36 cellular contexts compared by ENCODE assay signal in the genomic region with DNA sequence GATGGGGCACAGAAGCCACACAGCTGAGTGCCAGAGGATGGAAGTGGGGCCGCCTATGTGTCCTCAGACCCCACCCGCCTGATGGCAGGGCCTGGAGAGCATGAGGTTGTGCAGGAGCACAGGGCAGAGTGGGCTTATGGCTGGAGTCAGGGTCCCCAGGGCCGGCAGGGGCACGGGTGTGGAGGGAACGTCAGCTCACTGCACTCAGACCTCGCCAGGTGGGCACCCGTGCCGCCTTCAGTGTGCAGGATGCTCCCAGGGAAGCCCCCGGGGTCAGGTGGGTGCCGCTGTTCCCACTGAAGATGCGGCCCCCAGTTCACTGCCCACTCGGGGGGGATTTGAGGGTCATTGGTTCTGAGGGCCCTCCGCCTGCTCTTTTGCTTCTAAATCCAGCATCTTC.
"Had no signal": no experiment of that assay in that cellular context is flagged by ENCODE, and none has a peak within 500 bp of the region (broad histone marks: within the 10 kb centered on the region; RNA-seq: fewer than 3 reads in every experiment).

No MANE protein-coding gene starts in this region.

- H3K27ac ChIP-seq: adrenal gland, body of pancreas, epithelial cell of prostate, esophagus squamous epithelium, gastroesophageal sphincter, heart right ventricle, WERI-Rb-1 had no signal

- H3K4me3 ChIP-seq: adrenal gland, body of pancreas, esophagus squamous epithelium, gastroesophageal sphincter, heart right ventricle had no signal

- H3K36me3 Mint-ChIP-seq: activated CD8-positive, alpha-beta memory T cell treated with anti-CD3 and anti-CD28 coated beads, Interleukin-2, amount 10 ng/mL, durations not matched to agents 7 days and 5 days; activated naive CD4-positive, alpha-beta T cell treated with anti-CD3 and anti-CD28 coated beads, Interleukin-2, amount 50 U/mL, for 24 hours had no signal

- H3K36me3 ChIP-seq: adrenal gland, esophagus squamous epithelium, gastroesophageal sphincter, heart right ventricle had no signal

- ATAC-seq: activated CD4-positive, CD25-positive, alpha-beta regulatory T cell treated with anti-CD3 and anti-CD28 coated beads, Interleukin-2, amount 50 U/mL, for 24 hours; activated CD8-positive, alpha-beta memory T cell treated with anti-CD3 and anti-CD28 coated beads, Interleukin-2, amount 10 ng/mL, durations not matched to agents 7 days and 5 days; activated CD8-positive, alpha-beta T cell treated with anti-CD3 and anti-CD28 coated beads for 36 hours; activated naive CD8-positive, alpha-beta T cell treated with anti-CD3 and anti-CD28 coated beads, Interleukin-2, amount 50 U/mL, for 24 hours; body of pancreas; gastroesophageal sphincter; heart right ventricle; T-helper 17 cell had no signal

- H3K4me3 Mint-ChIP-seq: activated B cell treated with CpG ODN at 0.5 μM for 24 hours; activated CD8-positive, alpha-beta memory T cell treated with anti-CD3 and anti-CD28 coated beads, Interleukin-2, amount 10 ng/mL, durations not matched to agents 7 days and 5 days; activated CD8-positive, alpha-beta T cell treated with anti-CD3 and anti-CD28 coated beads for 36 hours; activated naive CD4-positive, alpha-beta T cell treated with anti-CD3 and anti-CD28 coated beads for 36 hours; activated naive CD4-positive, alpha-beta T cell treated with anti-CD3 and anti-CD28 coated beads, Interleukin-2, amount 50 U/mL, for 24 hours; activated naive CD8-positive, alpha-beta T cell treated with anti-CD3 and anti-CD28 coated beads for 36 hours; activated naive CD8-positive, alpha-beta T cell treated with anti-CD3 and anti-CD28 coated beads, Interleukin-2, amount 50 U/mL, for 24 hours; activated T-helper 1 cell treated with anti-CD3 and anti-CD28 coated beads, Interleukin-12 subunit alpha, Interleukin-12 subunit beta, Interleukin-2, Interleukin-4 antibody, amounts not matched to agents 30 ng/mL and 10 ng/mL and 1 ng/mL, durations not matched to agents 14 hours and 24 hours and 36 hours; T-helper 17 cell; T-helper 2 cell treated with Interferon-gamma antibody and Interleukin-4, amounts not matched to agents 5 μg/mL and 100 μg/mL, for 36 hours had no signal

- DNase-seq: activated B cell treated with CpG ODN at 0.5 μM for 24 hours; activated CD4-positive, alpha-beta T cell treated with anti-CD3 and anti-CD28 coated beads for 48 hours; activated CD4-positive, alpha-beta T cell treated with anti-CD3 and anti-CD28 coated beads, Interleukin-2, amount 50 U/mL, for 1 hour; activated CD4-positive, alpha-beta T cell treated with anti-CD3 and anti-CD28 coated beads, Interleukin-2, amount 50 U/mL, for 48 hours; activated CD8-positive, alpha-beta memory T cell treated with anti-CD3 and anti-CD28 coated beads, Interleukin-2, amount 10 ng/mL, durations not matched to agents 7 days and 5 days; activated CD8-positive, alpha-beta memory T cell treated with anti-CD3 and anti-CD28 coated beads, Interleukin-2, amount 50 U/mL, for 4 hours; activated CD8-positive, alpha-beta T cell treated with anti-CD3 and anti-CD28 coated beads for 36 hours; activated effector memory CD4-positive, alpha-beta T cell treated with anti-CD3 and anti-CD28 coated beads, Interleukin-2, amount 50 U/mL, for 16 hours; activated naive CD4-positive, alpha-beta T cell treated with anti-CD3 and anti-CD28 coated beads for 36 hours; activated naive CD8-positive, alpha-beta T cell treated with anti-CD3 and anti-CD28 coated beads for 36 hours; activated naive CD8-positive, alpha-beta T cell treated with anti-CD3 and anti-CD28 coated beads, Interleukin-2, amount 50 U/mL, for 24 hours; activated T-cell treated with anti-CD3 and anti-CD28 coated beads, Interleukin-2, amount 50 U/mL, for 1 hour; activated T-cell treated with anti-CD3 and anti-CD28 coated beads, Interleukin-2, amount 50 U/mL, for 48 hours; adrenal gland; amygdala; body of pancreas; caudate nucleus; cortex of kidney; dermis blood vessel endothelial cell; effector CD4-positive, alpha-beta T cell; esophagus squamous epithelium; foreskin melanocyte; heart right ventricle; T-helper 17 cell; T1000; WERI-Rb-1 had no signal

- H3K9me3 Mint-ChIP-seq: activated B cell treated with CpG ODN at 0.5 μM for 24 hours; activated CD8-positive, alpha-beta T cell treated with anti-CD3 and anti-CD28 coated beads for 36 hours; activated naive CD4-positive, alpha-beta T cell treated with anti-CD3 and anti-CD28 coated beads for 36 hours; activated naive CD4-positive, alpha-beta T cell treated with anti-CD3 and anti-CD28 coated beads, Interleukin-2, amount 50 U/mL, for 24 hours; activated naive CD8-positive, alpha-beta T cell treated with anti-CD3 and anti-CD28 coated beads for 36 hours; activated naive CD8-positive, alpha-beta T cell treated with anti-CD3 and anti-CD28 coated beads, Interleukin-2, amount 50 U/mL, for 24 hours; activated T-helper 1 cell treated with anti-CD3 and anti-CD28 coated beads, Interleukin-12 subunit alpha, Interleukin-12 subunit beta, Interleukin-2, Interleukin-4 antibody, amounts not matched to agents 30 ng/mL and 10 ng/mL and 1 ng/mL, durations not matched to agents 14 hours and 24 hours and 36 hours; activated T-helper 2 cell treated with anti-CD3 and anti-CD28 coated beads, Interferon-gamma antibody, Interleukin-2, Interleukin-4, amounts not matched to agents 10 μg/mL and 5 μg/mL and 100 μg/mL, durations not matched to agents 14 hours and 24 hours and 36 hours; T-helper 2 cell treated with Interferon-gamma antibody and Interleukin-4, amounts not matched to agents 5 μg/mL and 100 μg/mL, for 36 hours had no signal

- H3K27ac Mint-ChIP-seq: activated B cell treated with CpG ODN at 0.5 μM for 24 hours; activated CD8-positive, alpha-beta memory T cell treated with anti-CD3 and anti-CD28 coated beads, Interleukin-2, amount 10 ng/mL, durations not matched to agents 7 days and 5 days; activated CD8-positive, alpha-beta T cell treated with anti-CD3 and anti-CD28 coated beads for 36 hours; activated naive CD4-positive, alpha-beta T cell treated with anti-CD3 and anti-CD28 coated beads for 36 hours; activated naive CD4-positive, alpha-beta T cell treated with anti-CD3 and anti-CD28 coated beads, Interleukin-2, amount 50 U/mL, for 24 hours; activated naive CD8-positive, alpha-beta T cell treated with anti-CD3 and anti-CD28 coated beads for 36 hours; activated naive CD8-positive, alpha-beta T cell treated with anti-CD3 and anti-CD28 coated beads, Interleukin-2, amount 50 U/mL, for 24 hours; activated T-helper 1 cell treated with anti-CD3 and anti-CD28 coated beads, Interleukin-12 subunit alpha, Interleukin-12 subunit beta, Interleukin-2, Interleukin-4 antibody, amounts not matched to agents 30 ng/mL and 10 ng/mL and 1 ng/mL, durations not matched to agents 14 hours and 24 hours and 36 hours; activated T-helper 2 cell treated with anti-CD3 and anti-CD28 coated beads, Interferon-gamma antibody, Interleukin-2, Interleukin-4, amounts not matched to agents 10 μg/mL and 5 μg/mL and 100 μg/mL, durations not matched to agents 14 hours and 24 hours and 36 hours; T-helper 17 cell; T-helper 2 cell treated with Interferon-gamma antibody and Interleukin-4, amounts not matched to agents 5 μg/mL and 100 μg/mL, for 36 hours had no signal

- H3K9me3 ChIP-seq: adrenal gland, body of pancreas, esophagus squamous epithelium, gastroesophageal sphincter, heart right ventricle had no signal

- FAIRE-seq: colon, endometrium, endothelial cell of umbilical vein had no signal

- H3K4me1 Mint-ChIP-seq: activated naive CD4-positive, alpha-beta T cell treated with anti-CD3 and anti-CD28 coated beads, Interleukin-2, amount 50 U/mL, for 24 hours had no signal
